30 cellular contexts compared by ENCODE assay signal in the genomic region with DNA sequence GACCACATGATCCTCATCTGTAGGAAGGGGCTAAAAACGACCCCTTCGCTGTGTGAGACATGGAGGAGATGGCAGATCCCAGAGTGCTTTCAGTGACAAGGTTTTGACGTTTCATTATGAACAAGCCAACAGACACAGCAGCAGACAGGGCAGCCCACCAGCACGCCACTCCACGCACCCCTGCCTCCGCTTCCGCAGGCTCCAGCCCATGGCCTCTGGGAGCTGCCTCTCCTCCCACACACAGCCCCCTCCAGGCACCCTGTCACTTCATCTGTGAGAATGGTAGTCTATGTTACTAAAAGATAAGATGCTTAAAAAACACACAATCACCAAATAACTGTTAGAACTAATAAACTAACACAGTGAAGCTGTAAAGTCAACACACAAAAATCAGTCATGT. TPM values are rescaled to one million over a fixed set of nuclear protein-coding genes. Genes with fewer than 3 reads are reported as not detected.
DNase-seq lines count a peak whose midpoint lies in the region; ATAC-seq and TF ChIP-seq lines count a peak whose summit lies in the region.
"Had no signal": no experiment of that assay in that cellular context is flagged by ENCODE, and none has a peak within 500 bp of the region (broad histone marks: within the 10 kb centered on the region; RNA-seq: fewer than 3 reads in every experiment).

No MANE protein-coding gene starts in this region.

- no peaks in the 10 kb centered on the region for H3K27me3 ChIP-seq in CD8-positive, alpha-beta memory T cell (ENCODE audit: insufficient read depth, low read length, poor library complexity, severe bottlenecking)
- H3K27me3 ChIP-seq: adrenal gland, body of pancreas, MG63, tibial nerve had no signal

- CTCF ChIA-PET in CD8-positive, alpha-beta memory T cell (lab: Charles Lee): interaction anchor here (1.2 to 1.9 kb wide), 4 partner anchors 18 to 552 kb away, joined by 3 to 6 read pairs (median 4); no protein-coding TSS in a partner anchor
- CTCF ChIA-PET in WTC11 (lab: Charles Lee): interaction anchor here (0.6 to 1.5 kb wide), 3 partner anchors 29 to 73 kb away, joined by 3 to 5 read pairs (median 4); no protein-coding TSS in a partner anchor

- H3K4me3 ChIP-seq in CD8-positive, alpha-beta memory T cell (ENCODE audit: low read length): no peak overlapping the region
- H3K4me3 ChIP-seq: adrenal gland, body of pancreas, lower lobe of right lung, MG63, SK-N-MC, tibial nerve had no signal

- POLR2A ChIA-PET in CD8-positive, alpha-beta memory T cell (lab: Charles Lee): no interaction called here
- POLR2A ChIA-PET in WTC11 (lab: Charles Lee): no interaction called here

- no peak overlapping the region for H3K27ac Mint-ChIP-seq in CD8-positive, alpha-beta memory T cell
- peak overlapping the region; percentile 0; the same call in 1 of the 2 replicates for H3K27ac Mint-ChIP-seq in WTC11
- H3K27ac Mint-ChIP-seq in activated naive CD8-positive, alpha-beta T cell treated with anti-CD3 and anti-CD28 coated beads for 36 hours: no peak overlapping the region
- H3K27ac Mint-ChIP-seq: activated CD4-positive, alpha-beta T cell treated with anti-CD3 and anti-CD28 coated beads, Interleukin-2, amount 10 ng/mL, durations not matched to agents 7 days and 5 days; B cell; T-helper 1 cell treated with Interleukin-12 subunit alpha and Interleukin-12 subunit beta and Interleukin-4 antibody, amounts not matched to agents 30 μg/mL and 1 μg/mL, for 36 hours had no signal

- no peak overlapping the region for H3K4me3 Mint-ChIP-seq in CD8-positive, alpha-beta memory T cell
- no peak overlapping the region for H3K4me3 Mint-ChIP-seq in WTC11
- no peak overlapping the region for H3K4me3 Mint-ChIP-seq in activated naive CD8-positive, alpha-beta T cell treated with anti-CD3 and anti-CD28 coated beads for 36 hours
- H3K4me3 Mint-ChIP-seq: activated CD4-positive, alpha-beta T cell treated with anti-CD3 and anti-CD28 coated beads, Interleukin-2, amount 10 ng/mL, durations not matched to agents 7 days and 5 days; B cell; T-helper 1 cell treated with Interleukin-12 subunit alpha and Interleukin-12 subunit beta and Interleukin-4 antibody, amounts not matched to agents 30 μg/mL and 1 μg/mL, for 36 hours had no signal

- no peaks in the 10 kb centered on the region for H3K36me3 ChIP-seq in CD8-positive, alpha-beta memory T cell (ENCODE audit: insufficient read depth, low read length)
- H3K36me3 ChIP-seq: adrenal gland, lower lobe of right lung, MG63, tibial nerve, WERI-Rb-1 had no signal

- peak overlapping the region; percentile 67 for H3K27ac ChIP-seq in CD8-positive, alpha-beta memory T cell (ENCODE audit: low read depth, low read length)
- H3K27ac ChIP-seq: adrenal gland, body of pancreas, epithelial cell of prostate, lower lobe of right lung, RWPE1, SK-N-MC, WERI-Rb-1 had no signal

- H3K9me3 ChIP-seq in CD8-positive, alpha-beta memory T cell (ENCODE audit: low read length): no peaks in the 10 kb centered on the region
- H3K9me3 ChIP-seq: adrenal gland, body of pancreas, lower lobe of right lung, MG63, tibial nerve had no signal

- no peak for DNase-seq in CD8-positive, alpha-beta memory T cell
- DNase-seq in WTC11 (ENCODE audit: low spot score): no peak
- peak; percentile 87 for DNase-seq in mesenteric fat pad (ENCODE audit: low spot score)
- peak; percentile 49 for DNase-seq in retina
- DNase-seq in activated naive CD8-positive, alpha-beta T cell treated with anti-CD3 and anti-CD28 coated beads for 36 hours: no peak
- DNase-seq in NCI-H1694 treated with DMSO at 0.1 percent for 48 hours (lab: John Stamatoyannopoulos, UW): no peak
- DNase-seq in H4 (ENCODE audit: low spot score): no peak
- no peak for DNase-seq in NCI-H82 treated with DMSO at 0.1 percent for 48 hours (lab: John Stamatoyannopoulos, UW; ENCODE audit: unreplicated experiment)
- DNase-seq: activated CD4-positive, alpha-beta T cell treated with anti-CD3 and anti-CD28 coated beads, Interleukin-2, amount 10 ng/mL, durations not matched to agents 7 days and 5 days; activated naive CD4-positive, alpha-beta T cell; activated T-cell treated with anti-CD3 and anti-CD28 coated beads, Interleukin-2, amount 50 U/mL, for 48 hours; body of pancreas; cerebellar nuclear complex; KBM-7; lower lobe of right lung; NCI-H1105 treated with DMSO at 0.1 percent for 48 hours; NCI-H2029 treated with DMSO at 0.1 percent for 48 hours; NCI-H748 treated with DMSO at 0.1 percent for 48 hours; nucleus accumbens; small intestine; stimulated activated CD4-positive, alpha-beta T cell treated with anti-CD3 and anti-CD28 coated beads, Interleukin-2, amount 100 ng/mL, for 24 hours; WERI-Rb-1 had no signal

- peaks cover 0 to under 1% (median 0%) of the 10 kb centered on the region in 3 donors for H3K4me1 Mint-ChIP-seq in CD8-positive, alpha-beta memory T cell
- peaks cover 11% of the 10 kb centered on the region for H3K4me1 Mint-ChIP-seq in WTC11
- peaks cover 3% of the 10 kb centered on the region for H3K4me1 Mint-ChIP-seq in activated naive CD8-positive, alpha-beta T cell treated with anti-CD3 and anti-CD28 coated beads for 36 hours

- H3K36me3 Mint-ChIP-seq in CD8-positive, alpha-beta memory T cell: no peaks in the 10 kb centered on the region
- H3K36me3 Mint-ChIP-seq in WTC11: no peaks in the 10 kb centered on the region
- no peaks in the 10 kb centered on the region for H3K36me3 Mint-ChIP-seq in activated naive CD8-positive, alpha-beta T cell treated with anti-CD3 and anti-CD28 coated beads for 36 hours

- no peak for ATAC-seq in WTC11
- ATAC-seq: body of pancreas, lower lobe of right lung had no signal

- H3K9me3 Mint-ChIP-seq in CD8-positive, alpha-beta memory T cell: no peaks in the 10 kb centered on the region
- H3K9me3 Mint-ChIP-seq in WTC11: no peaks in the 10 kb centered on the region
- H3K9me3 Mint-ChIP-seq in activated naive CD8-positive, alpha-beta T cell treated with anti-CD3 and anti-CD28 coated beads for 36 hours: no peaks in the 10 kb centered on the region
- H3K9me3 Mint-ChIP-seq: activated CD4-positive, alpha-beta T cell treated with anti-CD3 and anti-CD28 coated beads, Interleukin-2, amount 10 ng/mL, durations not matched to agents 7 days and 5 days; T-helper 1 cell treated with Interleukin-12 subunit alpha and Interleukin-12 subunit beta and Interleukin-4 antibody, amounts not matched to agents 30 μg/mL and 1 μg/mL, for 36 hours had no signal

- H3K4me1 ChIP-seq in CD8-positive, alpha-beta memory T cell (ENCODE audit: insufficient read depth, low read length): no peaks in the 10 kb centered on the region
- H3K4me1 ChIP-seq: body of pancreas had no signal

- peaks cover 0 to 2% of the 10 kb centered on the region in 2 donors for H3K27me3 Mint-ChIP-seq in CD8-positive, alpha-beta memory T cell
- no peaks in the 10 kb centered on the region for H3K27me3 Mint-ChIP-seq in WTC11 (ENCODE audit: low read depth)
- H3K27me3 Mint-ChIP-seq in activated naive CD8-positive, alpha-beta T cell treated with anti-CD3 and anti-CD28 coated beads for 36 hours: no peaks in the 10 kb centered on the region
- H3K27me3 Mint-ChIP-seq: B cell had no signal

- no peak for TF ChIP-seq CTCF in WTC11 (IDR thresholded peaks at IDR 0.05)

TF ChIP-seq in WTC11, 78 proteins besides CTCF, POLR2A, EP300 and RAD21:
- TF ChIP-seq CDX4 (CRISPR knock-in tag; IDR thresholded peaks at IDR 0.05; ENCODE audit: borderline replicate concordance) (no peak), ZBTB21 (CRISPR knock-in tag; IDR thresholded peaks at IDR 0.05; ENCODE audit: borderline replicate concordance) (no peak), MXD4 (CRISPR knock-in tag; IDR thresholded peaks at IDR 0.05; ENCODE audit: borderline replicate concordance) (no peak)
- TF ChIP-seq, protein P1, sequence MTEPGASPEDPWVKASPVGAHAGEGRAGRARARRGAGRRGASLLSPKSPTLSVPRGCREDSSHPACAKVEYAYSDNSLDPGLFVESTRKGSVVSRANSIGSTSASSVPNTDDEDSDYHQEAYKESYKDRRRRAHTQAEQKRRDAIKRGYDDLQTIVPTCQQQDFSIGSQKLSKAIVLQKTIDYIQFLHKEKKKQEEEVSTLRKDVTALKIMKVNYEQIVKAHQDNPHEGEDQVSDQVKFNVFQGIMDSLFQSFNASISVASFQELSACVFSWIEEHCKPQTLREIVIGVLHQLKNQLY (CRISPR knock-in tag; IDR thresholded peaks at IDR 0.05): no peak

RNA-seq across cellular contexts. Expression of gene ADCY7, which starts 12.3 kb away (rescaled TPM):
- 10 to 100 TPM; 76.6 to 83.4 TPM for total RNA-seq in CD8-positive, alpha-beta memory T cell
- 88.1 TPM for polyA plus RNA-seq in CD8-positive, alpha-beta memory T cell
- 5.9 to 8.0 TPM (median 6.6 TPM) in 3 replicates for total RNA-seq in WTC11 (2021)
- 26.8 TPM for total RNA-seq in mesenteric fat pad
- total RNA-seq in activated naive CD8-positive, alpha-beta T cell treated with anti-CD3 and anti-CD28 coated beads for 36 hours: 10 to 100 TPM; 72.3 to 73.1 TPM
- 28.8 and 41.6 TPM in 2 replicates for total RNA-seq in H4 (2014; rRNA removed; shearing (Covaris generic))

Comparison
In these comparisons a context has a peak if more than half of its experiments do, and no peak if none do; other contexts are left out.
1. DNase-seq: peak in mesenteric fat pad (single experiment) and retina (single experiment); none in CD8-positive, alpha-beta memory T cell (0 of 5), WTC11 (single experiment), activated naive CD8-positive, alpha-beta T cell treated with anti-CD3 and anti-CD28 coated beads for 36 hours (single experiment), NCI-H1694 treated with DMSO at 0.1 percent for 48 hours (single experiment), H4 (single experiment) and NCI-H82 treated with DMSO at 0.1 percent for 48 hours (single experiment).